15 cellular contexts compared by ENCODE assay signal in genomic region chr10:132541601-132542011, GRCh38. TPM values are rescaled to one million over a fixed set of nuclear protein-coding genes. Genes with fewer than 3 reads are reported as not detected.
DNase-seq lines count a peak whose midpoint lies in the region; ATAC-seq and TF ChIP-seq lines count a peak whose summit lies in the region.
"Had no signal": no experiment of that assay in that cellular context is flagged by ENCODE, and none has a peak within 500 bp of the region (broad histone marks: within the 10 kb centered on the region; RNA-seq: fewer than 3 reads in every experiment).

No MANE protein-coding gene starts in this region.

- H3K4me1 ChIP-seq in esophagus muscularis mucosa: peaks cover 73 to 86% (median 82%) of the 10 kb centered on the region in 4 donors
- peaks cover 71% of the 10 kb centered on the region for H3K4me1 ChIP-seq in stomach smooth muscle (ENCODE audit: control insufficient read depth, insufficient read depth, low read length)
- H3K4me1 ChIP-seq: BE2C had no signal

- H3K27me3 ChIP-seq in esophagus muscularis mucosa (no peaks in the 10 kb centered on the region), stomach smooth muscle (ENCODE audit: control insufficient read depth in 1 of 2, insufficient read depth in 2 of 2, low read length in 2 of 2) (no peaks in the 10 kb centered on the region)
- H3K27me3 ChIP-seq: BE2C, body of pancreas, vagina had no signal

- H3K27me3 Mint-ChIP-seq in activated naive CD4-positive, alpha-beta T cell treated with anti-CD3 and anti-CD28 coated beads, Interleukin-2, amount 50 U/mL, for 24 hours: no peaks in the 10 kb centered on the region
- no peaks in the 10 kb centered on the region for H3K27me3 Mint-ChIP-seq in T-cell

- peaks cover 80% of the 10 kb centered on the region for H3K4me1 Mint-ChIP-seq in activated naive CD4-positive, alpha-beta T cell treated with anti-CD3 and anti-CD28 coated beads, Interleukin-2, amount 50 U/mL, for 24 hours
- H3K4me1 Mint-ChIP-seq in T-cell: peaks cover 78 to 84% (median 80%) of the 10 kb centered on the region in 3 donors

- CTCF ChIA-PET in T-cell (lab: Charles Lee): no interaction called here

- H3K9me3 ChIP-seq in esophagus muscularis mucosa (no peaks in the 10 kb centered on the region), stomach smooth muscle (ENCODE audit: control insufficient read depth in 2 of 2, low read length in 2 of 2) (no peaks in the 10 kb centered on the region)
- H3K9me3 ChIP-seq: BE2C, body of pancreas, vagina had no signal

- TF ChIP-seq CTCF in esophagus muscularis mucosa (IDR thresholded peaks at IDR 0.05): no peak

- H3K36me3 Mint-ChIP-seq in activated naive CD4-positive, alpha-beta T cell treated with anti-CD3 and anti-CD28 coated beads, Interleukin-2, amount 50 U/mL, for 24 hours: peaks cover 2% of the 10 kb centered on the region
- no peaks in the 10 kb centered on the region for H3K36me3 Mint-ChIP-seq in T-cell

- H3K36me3 ChIP-seq in esophagus muscularis mucosa: peaks cover 0 to 10% (median 0%) of the 10 kb centered on the region in 4 donors
- H3K36me3 ChIP-seq in stomach smooth muscle (ENCODE audit: control insufficient read depth in 2 of 2, insufficient read depth in 2 of 2, low read length in 2 of 2): peaks cover 0 to 2% of the 10 kb centered on the region in 2 donors
- H3K36me3 ChIP-seq: BE2C, vagina had no signal

- ATAC-seq in T-cell (replicated peaks in 1 of 4): no peak
- ATAC-seq: body of pancreas, right cardiac atrium had no signal

- H3K27ac ChIP-seq in esophagus muscularis mucosa (replicated peaks in 1 of 4) (peak overlapping the region; percentile 88 to 97 (median 94)), stomach smooth muscle (ENCODE audit: low read length) (peak overlapping the region; percentile 11)
- H3K27ac ChIP-seq: SK-N-MC, vagina had no signal

- H3K27ac Mint-ChIP-seq in activated naive CD4-positive, alpha-beta T cell treated with anti-CD3 and anti-CD28 coated beads, Interleukin-2, amount 50 U/mL, for 24 hours: peak overlapping the region; percentile 90
- H3K27ac Mint-ChIP-seq in T-cell: peak overlapping the region; percentile 73 to 87

- H3K4me3 Mint-ChIP-seq in activated naive CD4-positive, alpha-beta T cell treated with anti-CD3 and anti-CD28 coated beads, Interleukin-2, amount 50 U/mL, for 24 hours: peak overlapping the region; percentile 83
- H3K4me3 Mint-ChIP-seq in T-cell: peak overlapping the region in 2 of 3 donors; percentile 28 to 96

- POLR2A ChIA-PET in T-cell (lab: Charles Lee): no interaction called here

- WGBS in esophagus muscularis mucosa: 43% methylated on average over 3 of the region's 3 CpGs

- H3K9me3 Mint-ChIP-seq in activated naive CD4-positive, alpha-beta T cell treated with anti-CD3 and anti-CD28 coated beads, Interleukin-2, amount 50 U/mL, for 24 hours: no peaks in the 10 kb centered on the region
- no peaks in the 10 kb centered on the region for H3K9me3 Mint-ChIP-seq in T-cell

- H3K4me3 ChIP-seq in esophagus muscularis mucosa: peak overlapping the region in 1 of 4 donors; percentile 10
- H3K4me3 ChIP-seq in stomach smooth muscle (ENCODE audit: low read length in 2 of 2): peak overlapping the region in 1 of 2 donors; percentile 58
- H3K4me3 ChIP-seq: body of pancreas, SK-N-MC, vagina had no signal

- TF ChIP-seq EP300 in esophagus muscularis mucosa (IDR thresholded peaks at IDR 0.05): no peak

- no peak overlapping the region for H3K9ac ChIP-seq in stomach smooth muscle (ENCODE audit: low read length in 2 of 2)

- DNase-seq in activated naive CD4-positive, alpha-beta T cell treated with Interleukin-2 at 50 U/mL for 16 hours: no peak
- DNase-seq in T-cell: no peak
- DNase-seq in esophagus muscularis mucosa (ENCODE audit: extremely low spot score): no peak
- no peak for DNase-seq in cortex of kidney (lab: John Stamatoyannopoulos, UW)
- no peak for DNase-seq in NCI-H2196 treated with DMSO at 0.1 percent for 48 hours (lab: John Stamatoyannopoulos, UW; ENCODE audit: unreplicated experiment)
- no peak for DNase-seq in MV-4-11 (lab: John Stamatoyannopoulos, UW)
- DNase-seq: activated CD4-positive, alpha-beta T cell treated with anti-CD3 and anti-CD28 coated beads, Interleukin-2, amount 50 U/mL, for 4 hours; BE2C; NCI-H524 had no signal

- intact Hi-C loops in esophagus muscularis mucosa (cut with DNase I): loop anchor here (5.0 kb wide), 1 partner anchor 36 kb away; no protein-coding TSS in a partner anchor

- no peak for TF ChIP-seq POLR2A in esophagus muscularis mucosa (IDR thresholded peaks at IDR 0.05; ENCODE audit: low read depth)

RNA-seq across cellular contexts. Expression of gene INPP5A, which starts 4.0 kb away (rescaled TPM):
- 10 to 100 TPM; 20.9 to 23.1 (median 22.9) TPM for total RNA-seq in T-cell
- 100 to 1,000 TPM; 234 to 301 (median 245) TPM for total RNA-seq in esophagus muscularis mucosa

Comparison
In these comparisons a context has a peak if more than half of its experiments do, and no peak if none do; other contexts are left out.
1. RNA of gene INPP5A, which starts 4.0 kb away (total RNA-seq): 234 to 301 TPM in esophagus muscularis mucosa; 20.9 to 23.1 TPM in T-cell; every median in the first group is over 4 times any median in the second.